8 cellular contexts compared by ENCODE assay signal in genomic region chr11:71567196-71567595, GRCh38. TPM values are rescaled to one million over a fixed set of nuclear protein-coding genes. Genes with fewer than 3 reads are reported as not detected.
DNase-seq lines count a peak whose midpoint lies in the region; ATAC-seq, FAIRE-seq and TF ChIP-seq lines count a peak whose summit lies in the region.
"Not testable (repeated sequence)": the region's sequence is repeated elsewhere in the genome, so short reads cannot be mapped to it uniquely, and the experiment has no call there.
"Had no signal": no experiment of that assay in that cellular context is flagged by ENCODE, and none has a peak within 500 bp of the region (broad histone marks: within the 10 kb centered on the region; RNA-seq: fewer than 3 reads in every experiment).

No MANE protein-coding gene starts in this region.

- not testable (repeated sequence) for H3K9ac ChIP-seq in HepG2 (ENCODE audit: insufficient read depth, low read depth, low read length)

- CTCF ChIA-PET in HepG2 (lab: Yijun Ruan, JAX; ENCODE audit: low intra/inter-chr PET ratio, low total read pairs): not testable (repeated sequence)

- peak overlapping the region; percentile 14 for H3K4me3 Mint-ChIP-seq in nephron progenitor cell
- H3K4me3 Mint-ChIP-seq in progenitor cell of endocrine pancreas (ENCODE audit: low read depth): not testable (repeated sequence)

- not testable (repeated sequence) for H4K20me1 ChIP-seq in HepG2 (ENCODE audit: insufficient read depth, low read length)

- not testable (repeated sequence) for H3K9me3 Mint-ChIP-seq in nephron progenitor cell; progenitor cell of endocrine pancreas (ENCODE audit: low read depth)

- DNase-seq in WERI-Rb-1 (peak; percentile 66), cerebellum (ENCODE audit: low spot score) (peak; percentile 15)
- DNase-seq in HepG2 (ENCODE audit: low spot score); nephron progenitor cell; progenitor cell of endocrine pancreas (ENCODE audit: low spot score, unreplicated experiment): not testable (repeated sequence)

- not testable (repeated sequence) for H3K36me3 ChIP-seq in WERI-Rb-1; HepG2 (replicated peaks in 1 of 2; ENCODE audit: control insufficient read depth in 1 of 2, insufficient read depth in 2 of 2, low read length in 2 of 2)

- H3K4me3 ChIP-seq in WERI-Rb-1 (ENCODE audit: low read depth, low read length); HepG2 (replicated peaks in 1 of 3; ENCODE audit: insufficient read depth in 1 of 3, low read depth in 2 of 3, low read length in 3 of 3): not testable (repeated sequence)

- H3K27me3 Mint-ChIP-seq in nephron progenitor cell (ENCODE audit: low read depth, poor library complexity) (peaks cover 15% of the 10 kb centered on the region), progenitor cell of endocrine pancreas (peaks cover 38% of the 10 kb centered on the region)

- not testable (repeated sequence) for H2AFZ ChIP-seq in HepG2 (ENCODE audit: low read length)

- not testable (repeated sequence) for FAIRE-seq in HepG2 (lab: Jason Lieb, UNC)

- peak; percentile 13; the same call in 1 of the 3 replicates for ATAC-seq in HepG2

- BruUV-seq in HepG2 (replicated peaks; lab: Mats Ljungman, UMichigan): not testable (repeated sequence)

- TF ChIP-seq CTCF in WERI-Rb-1 (IDR thresholded peaks at IDR 0.05; ENCODE audit: low read depth, low read length); HepG2 (CRISPR knock-in tag; IDR thresholded peaks at IDR 0.05); nephron progenitor cell (IDR thresholded peaks at IDR 0.05); progenitor cell of endocrine pancreas (IDR thresholded peaks at IDR 0.05; ENCODE audit: unreplicated experiment): not testable (repeated sequence)

- peak overlapping the region; percentile 65 for H3K27ac Mint-ChIP-seq in nephron progenitor cell
- peak overlapping the region; percentile 35 for H3K27ac Mint-ChIP-seq in progenitor cell of endocrine pancreas

- TF ChIP-seq EP300 in HepG2 (IDR thresholded peaks at IDR 0.05; ENCODE audit: low read depth in 2 of 2, low read length in 2 of 2); HepG2 (CRISPR knock-in tag; IDR thresholded peaks at IDR 0.05; ENCODE audit: borderline replicate concordance): not testable (repeated sequence)

- not testable (repeated sequence) for TF ChIP-seq RAD21 in HepG2 (CRISPR knock-in tag; IDR thresholded peaks at IDR 0.05)

- WGBS in HepG2 (ENCODE audit: low lambda C conversion rate): 24% methylated on average over 6 of the region's 8 CpGs

- H3K4me1 ChIP-seq in HepG2 (ENCODE audit: insufficient read depth, low read length): peaks cover 59% of the 10 kb centered on the region

- in situ Hi-C loops in HepG2 (cut with HindIII; ENCODE audit: extremely low pct_ligation_motif_present, low pct_unique_long_range_greater_than_20kb): not testable (repeated sequence)

- not testable (repeated sequence) for H3K79me2 ChIP-seq in HepG2 (ENCODE audit: insufficient read depth, low read length)

- H3K9me3 ChIP-seq in WERI-Rb-1 (ENCODE audit: severe bottlenecking); HepG2 (ENCODE audit: low read length): not testable (repeated sequence)

- not testable (repeated sequence) for H3K27ac ChIP-seq in WERI-Rb-1; HepG2 (ENCODE audit: extremely low read length, insufficient read depth, low read length)

- not testable (repeated sequence) for TF ChIP-seq POLR2A in HepG2 (IDR thresholded peaks at IDR 0.05; ENCODE audit: insufficient read depth in 1 of 2, low read depth in 2 of 2, low read length in 2 of 2)

- not testable (repeated sequence) for H3K36me3 Mint-ChIP-seq in nephron progenitor cell (ENCODE audit: low read depth); progenitor cell of endocrine pancreas (ENCODE audit: insufficient read depth)

- not testable (repeated sequence) for H3K27me3 ChIP-seq in WERI-Rb-1 (ENCODE audit: insufficient read depth, low read depth, severe bottlenecking)
- peaks cover 6 to 26% of the 10 kb centered on the region in 2 experiments; a peak in 2 of 5 replicates for H3K27me3 ChIP-seq in HepG2 (ENCODE audit: control insufficient read depth in 1 of 2, insufficient read depth in 2 of 2, low read length in 2 of 2)

- H3K4me1 Mint-ChIP-seq in nephron progenitor cell: peaks cover 51% of the 10 kb centered on the region
- not testable (repeated sequence) for H3K4me1 Mint-ChIP-seq in progenitor cell of endocrine pancreas (ENCODE audit: low read depth)

- H3K4me2 ChIP-seq in HepG2 (ENCODE audit: low read depth, low read length): not testable (repeated sequence)

- POLR2A ChIA-PET in HepG2 (lab: Yijun Ruan, JAX): not testable (repeated sequence)

- intact Hi-C loops in HepG2 (cut with micrococcal nuclease; ENCODE audit: unreplicated experiment): not testable (repeated sequence)

RNA-seq across cellular contexts. Expression of gene KRTAP5-10, which starts 1.8 kb away (rescaled TPM):
- total RNA-seq in cerebellum (not detected), HepG2 (2016; rRNA removed; fragmentation: Illumina TruSeq; extraction: Trizol) (not detected in 2 replicates), progenitor cell of endocrine pancreas (0.41 TPM in 1 of 2 replicates, not detected in the other)
- not detected in 2 replicates for total RNA-seq in HepG2 (2016; cell fraction: cytosol; rRNA removed; fragmentation: Illumina TruSeq; extraction: Trizol; ENCODE audit: low read depth)
- not detected in 2 replicates for total RNA-seq in HepG2 (2016; cell fraction: insoluble cytoplasmic fraction; rRNA removed; fragmentation: Illumina TruSeq; extraction: Trizol)
- total RNA-seq in HepG2 (2016; cell fraction: membrane; rRNA removed; fragmentation: Illumina TruSeq; extraction: Trizol): not detected in 2 replicates
- not detected in 2 replicates for total RNA-seq in HepG2 (2016; cell fraction: nucleus; rRNA removed; fragmentation: Illumina TruSeq; extraction: Trizol)
- 0.13 TPM in 1 of 2 replicates, not detected in the other for polyA plus RNA-seq in HepG2 (2011; rRNA removed)
- 0.04 TPM in 1 of 2 replicates, not detected in the other for polyA plus RNA-seq in HepG2 (2011; cell fraction: cytosol; rRNA removed)
- 0.71 and 0.93 TPM in 2 replicates for polyA plus RNA-seq in HepG2 (2011; cell fraction: nucleus; rRNA removed)
- 0.79 and 1.0 TPM in 2 replicates for polyA plus RNA-seq in HepG2 (2012)
- polyA plus RNA-seq in HepG2 (2016; cell fraction: cytosol; fragmentation: Illumina TruSeq; extraction: Trizol; ENCODE audit: low read depth): not detected in 2 replicates
- not detected in 2 replicates for polyA plus RNA-seq in HepG2 (2016; cell fraction: insoluble cytoplasmic fraction; fragmentation: Illumina TruSeq; extraction: Trizol; ENCODE audit: low read depth)
- polyA plus RNA-seq in HepG2 (2016; cell fraction: membrane; fragmentation: Illumina TruSeq; extraction: Trizol; ENCODE audit: low read depth): not detected in 2 replicates
- not detected in 2 replicates for polyA plus RNA-seq in HepG2 (2016; cell fraction: nucleus; fragmentation: Illumina TruSeq; extraction: Trizol; ENCODE audit: insufficient read depth, low read depth)
- not detected in 2 replicates for polyA minus RNA-seq in HepG2 (2011; rRNA and poly(A)+ RNA removed; ENCODE audit: low replicate concordance)
- polyA minus RNA-seq in HepG2 (2011; cell fraction: cytosol; rRNA and poly(A)+ RNA removed): not detected in 2 replicates
- not detected in 2 replicates for polyA minus RNA-seq in HepG2 (2011; cell fraction: nucleus; rRNA and poly(A)+ RNA removed)
- total RNA-seq: CD4-positive, CD25-positive, alpha-beta regulatory T cell; CD8-positive, alpha-beta memory T cell; HT-29 had no signal
- polyA plus RNA-seq: CD4-positive, CD25-positive, alpha-beta regulatory T cell; CD8-positive, alpha-beta memory T cell had no signal

RNA-seq across cellular contexts. Expression of gene KRTAP5-11, which starts 15.5 kb away (rescaled TPM):
- total RNA-seq in cerebellum (not detected), HepG2 (2016; rRNA removed; fragmentation: Illumina TruSeq; extraction: Trizol) (not detected in 2 replicates), progenitor cell of endocrine pancreas (not detected in 2 replicates)
- total RNA-seq in HepG2 (2016; cell fraction: cytosol; rRNA removed; fragmentation: Illumina TruSeq; extraction: Trizol; ENCODE audit: low read depth): not detected in 2 replicates
- not detected in 2 replicates for total RNA-seq in HepG2 (2016; cell fraction: insoluble cytoplasmic fraction; rRNA removed; fragmentation: Illumina TruSeq; extraction: Trizol)
- total RNA-seq in HepG2 (2016; cell fraction: membrane; rRNA removed; fragmentation: Illumina TruSeq; extraction: Trizol): not detected in 2 replicates
- not detected in 2 replicates for total RNA-seq in HepG2 (2016; cell fraction: nucleus; rRNA removed; fragmentation: Illumina TruSeq; extraction: Trizol)
- polyA plus RNA-seq in HepG2 (2011; rRNA removed): not detected in 2 replicates
- not detected in 2 replicates for polyA plus RNA-seq in HepG2 (2011; cell fraction: cytosol; rRNA removed)
- not detected in 2 replicates for polyA plus RNA-seq in HepG2 (2011; cell fraction: nucleus; rRNA removed)
- 0.27 TPM in 1 of 2 replicates, not detected in the other for polyA plus RNA-seq in HepG2 (2012)
- not detected in 2 replicates for polyA plus RNA-seq in HepG2 (2016; cell fraction: cytosol; fragmentation: Illumina TruSeq; extraction: Trizol; ENCODE audit: low read depth)
- not detected in 2 replicates for polyA plus RNA-seq in HepG2 (2016; cell fraction: insoluble cytoplasmic fraction; fragmentation: Illumina TruSeq; extraction: Trizol; ENCODE audit: low read depth)
- not detected in 2 replicates for polyA plus RNA-seq in HepG2 (2016; cell fraction: membrane; fragmentation: Illumina TruSeq; extraction: Trizol; ENCODE audit: low read depth)
- not detected in 2 replicates for polyA plus RNA-seq in HepG2 (2016; cell fraction: nucleus; fragmentation: Illumina TruSeq; extraction: Trizol; ENCODE audit: insufficient read depth, low read depth)
- polyA minus RNA-seq in HepG2 (2011; rRNA and poly(A)+ RNA removed; ENCODE audit: low replicate concordance): not detected in 2 replicates
- polyA minus RNA-seq in HepG2 (2011; cell fraction: cytosol; rRNA and poly(A)+ RNA removed): not detected in 2 replicates
- polyA minus RNA-seq in HepG2 (2011; cell fraction: nucleus; rRNA and poly(A)+ RNA removed): not detected in 2 replicates
- total RNA-seq: CD4-positive, CD25-positive, alpha-beta regulatory T cell; CD8-positive, alpha-beta memory T cell; HT-29 had no signal
- polyA plus RNA-seq: CD4-positive, CD25-positive, alpha-beta regulatory T cell; CD8-positive, alpha-beta memory T cell had no signal

RNA-seq across cellular contexts. Expression of gene KRTAP5-9, which starts 19.0 kb away (rescaled TPM):
- not detected for total RNA-seq in cerebellum
- total RNA-seq in HepG2 (2016; rRNA removed; fragmentation: Illumina TruSeq; extraction: Trizol): 0.09 TPM in 1 of 2 replicates, not detected in the other
- not detected in 2 replicates for total RNA-seq in HepG2 (2016; cell fraction: cytosol; rRNA removed; fragmentation: Illumina TruSeq; extraction: Trizol; ENCODE audit: low read depth)
- total RNA-seq in HepG2 (2016; cell fraction: insoluble cytoplasmic fraction; rRNA removed; fragmentation: Illumina TruSeq; extraction: Trizol): 0.09 TPM in 1 of 2 replicates, not detected in the other
- total RNA-seq in HepG2 (2016; cell fraction: membrane; rRNA removed; fragmentation: Illumina TruSeq; extraction: Trizol): not detected in 2 replicates
- total RNA-seq in HepG2 (2016; cell fraction: nucleus; rRNA removed; fragmentation: Illumina TruSeq; extraction: Trizol): not detected in 2 replicates
- 0.42 TPM in 1 of 2 replicates, not detected in the other for polyA plus RNA-seq in HepG2 (2011; rRNA removed)
- 0.21 and 0.24 TPM in 2 replicates for polyA plus RNA-seq in HepG2 (2011; cell fraction: cytosol; rRNA removed)
- 0.98 and 1.3 TPM in 2 replicates for polyA plus RNA-seq in HepG2 (2011; cell fraction: nucleus; rRNA removed)
- 0.28 and 1.2 TPM in 2 replicates for polyA plus RNA-seq in HepG2 (2012)
- not detected in 2 replicates for polyA plus RNA-seq in HepG2 (2016; cell fraction: cytosol; fragmentation: Illumina TruSeq; extraction: Trizol; ENCODE audit: low read depth)
- polyA plus RNA-seq in HepG2 (2016; cell fraction: insoluble cytoplasmic fraction; fragmentation: Illumina TruSeq; extraction: Trizol; ENCODE audit: low read depth): not detected in 2 replicates
- polyA plus RNA-seq in HepG2 (2016; cell fraction: membrane; fragmentation: Illumina TruSeq; extraction: Trizol; ENCODE audit: low read depth): not detected in 2 replicates
- polyA plus RNA-seq in HepG2 (2016; cell fraction: nucleus; fragmentation: Illumina TruSeq; extraction: Trizol; ENCODE audit: insufficient read depth, low read depth): 0.57 TPM in 1 of 2 replicates, not detected in the other
- 0.12 TPM in 1 of 2 replicates, not detected in the other for polyA minus RNA-seq in HepG2 (2011; rRNA and poly(A)+ RNA removed; ENCODE audit: low replicate concordance)
- not detected in 2 replicates for polyA minus RNA-seq in HepG2 (2011; cell fraction: cytosol; rRNA and poly(A)+ RNA removed)
- polyA minus RNA-seq in HepG2 (2011; cell fraction: nucleus; rRNA and poly(A)+ RNA removed): not detected in 2 replicates
- 0.26 and 0.53 TPM in 2 replicates for total RNA-seq in progenitor cell of endocrine pancreas
- total RNA-seq: CD8-positive, alpha-beta memory T cell; HT-29 had no signal
- polyA plus RNA-seq: CD4-positive, CD25-positive, alpha-beta regulatory T cell; CD8-positive, alpha-beta memory T cell had no signal

RNA-seq across cellular contexts. Expression of gene KRTAP5-8, which starts 29.4 kb away (rescaled TPM):
- not detected for total RNA-seq in cerebellum
- not detected in 2 replicates for total RNA-seq in HepG2 (2016; rRNA removed; fragmentation: Illumina TruSeq; extraction: Trizol)
- not detected in 2 replicates for total RNA-seq in HepG2 (2016; cell fraction: cytosol; rRNA removed; fragmentation: Illumina TruSeq; extraction: Trizol; ENCODE audit: low read depth)
- not detected in 2 replicates for total RNA-seq in HepG2 (2016; cell fraction: insoluble cytoplasmic fraction; rRNA removed; fragmentation: Illumina TruSeq; extraction: Trizol)
- total RNA-seq in HepG2 (2016; cell fraction: membrane; rRNA removed; fragmentation: Illumina TruSeq; extraction: Trizol): not detected in 2 replicates
- total RNA-seq in HepG2 (2016; cell fraction: nucleus; rRNA removed; fragmentation: Illumina TruSeq; extraction: Trizol): not detected in 2 replicates
- polyA plus RNA-seq in HepG2 (2011; rRNA removed): 0.05 and 0.20 TPM in 2 replicates
- 0.09 and 0.17 TPM in 2 replicates for polyA plus RNA-seq in HepG2 (2011; cell fraction: cytosol; rRNA removed)
- 0.19 TPM in 1 of 2 replicates, not detected in the other for polyA plus RNA-seq in HepG2 (2011; cell fraction: nucleus; rRNA removed)
- polyA plus RNA-seq in HepG2 (2012): 0.12 and 0.13 TPM in 2 replicates
- not detected in 2 replicates for polyA plus RNA-seq in HepG2 (2016; cell fraction: cytosol; fragmentation: Illumina TruSeq; extraction: Trizol; ENCODE audit: low read depth)
- not detected in 2 replicates for polyA plus RNA-seq in HepG2 (2016; cell fraction: insoluble cytoplasmic fraction; fragmentation: Illumina TruSeq; extraction: Trizol; ENCODE audit: low read depth)
- not detected in 2 replicates for polyA plus RNA-seq in HepG2 (2016; cell fraction: membrane; fragmentation: Illumina TruSeq; extraction: Trizol; ENCODE audit: low read depth)
- polyA plus RNA-seq in HepG2 (2016; cell fraction: nucleus; fragmentation: Illumina TruSeq; extraction: Trizol; ENCODE audit: insufficient read depth, low read depth): not detected in 2 replicates
- 0.12 TPM in 2 replicates for polyA minus RNA-seq in HepG2 (2011; rRNA and poly(A)+ RNA removed; ENCODE audit: low replicate concordance)
- polyA minus RNA-seq in HepG2 (2011; cell fraction: cytosol; rRNA and poly(A)+ RNA removed): not detected in 2 replicates
- not detected in 2 replicates for polyA minus RNA-seq in HepG2 (2011; cell fraction: nucleus; rRNA and poly(A)+ RNA removed)
- 0.24 TPM in 1 of 2 replicates, not detected in the other for total RNA-seq in progenitor cell of endocrine pancreas
- total RNA-seq: CD8-positive, alpha-beta memory T cell; HT-29 had no signal
- polyA plus RNA-seq: CD4-positive, CD25-positive, alpha-beta regulatory T cell; CD8-positive, alpha-beta memory T cell had no signal

RNA-seq across cellular contexts. Expression of gene KRTAP5-7, which starts 40.1 kb away (rescaled TPM):
- total RNA-seq in cerebellum: 0.18 TPM
- not detected in 2 replicates for total RNA-seq in HepG2 (2016; rRNA removed; fragmentation: Illumina TruSeq; extraction: Trizol)
- not detected in 2 replicates for total RNA-seq in HepG2 (2016; cell fraction: cytosol; rRNA removed; fragmentation: Illumina TruSeq; extraction: Trizol; ENCODE audit: low read depth)
- total RNA-seq in HepG2 (2016; cell fraction: insoluble cytoplasmic fraction; rRNA removed; fragmentation: Illumina TruSeq; extraction: Trizol): not detected in 2 replicates
- not detected in 2 replicates for total RNA-seq in HepG2 (2016; cell fraction: membrane; rRNA removed; fragmentation: Illumina TruSeq; extraction: Trizol)
- total RNA-seq in HepG2 (2016; cell fraction: nucleus; rRNA removed; fragmentation: Illumina TruSeq; extraction: Trizol): not detected in 2 replicates
- polyA plus RNA-seq in HepG2 (2011; rRNA removed): 0.54 and 0.91 TPM in 2 replicates
- polyA plus RNA-seq in HepG2 (2011; cell fraction: cytosol; rRNA removed): 0.38 and 0.96 TPM in 2 replicates
- 2.2 and 3.3 TPM in 2 replicates for polyA plus RNA-seq in HepG2 (2011; cell fraction: nucleus; rRNA removed)
- 1.0 and 6.0 TPM in 2 replicates for polyA plus RNA-seq in HepG2 (2012)
- polyA plus RNA-seq in HepG2 (2016; cell fraction: cytosol; fragmentation: Illumina TruSeq; extraction: Trizol; ENCODE audit: low read depth): not detected in 2 replicates
- polyA plus RNA-seq in HepG2 (2016; cell fraction: insoluble cytoplasmic fraction; fragmentation: Illumina TruSeq; extraction: Trizol; ENCODE audit: low read depth): not detected in 2 replicates
- polyA plus RNA-seq in HepG2 (2016; cell fraction: membrane; fragmentation: Illumina TruSeq; extraction: Trizol; ENCODE audit: low read depth): not detected in 2 replicates
- polyA plus RNA-seq in HepG2 (2016; cell fraction: nucleus; fragmentation: Illumina TruSeq; extraction: Trizol; ENCODE audit: insufficient read depth, low read depth): not detected in 2 replicates
- polyA minus RNA-seq in HepG2 (2011; rRNA and poly(A)+ RNA removed; ENCODE audit: low replicate concordance): 0.60 TPM in 1 of 2 replicates, not detected in the other
- polyA minus RNA-seq in HepG2 (2011; cell fraction: cytosol; rRNA and poly(A)+ RNA removed): not detected in 2 replicates
- 1.1 TPM in 1 of 2 replicates, not detected in the other for polyA minus RNA-seq in HepG2 (2011; cell fraction: nucleus; rRNA and poly(A)+ RNA removed)
- 0.29 and 0.41 TPM in 2 replicates for total RNA-seq in progenitor cell of endocrine pancreas
- total RNA-seq: CD4-positive, CD25-positive, alpha-beta regulatory T cell; CD8-positive, alpha-beta memory T cell; HT-29 had no signal
- polyA plus RNA-seq: CD4-positive, CD25-positive, alpha-beta regulatory T cell; CD8-positive, alpha-beta memory T cell had no signal
